ENCODE assay signal across 11 cellular contexts in genomic region chr11:96311120-96311568, GRCh38. TPM values are rescaled to one million over a fixed set of nuclear protein-coding genes. Genes with fewer than 3 reads are reported as not detected.
DNase-seq lines count a peak whose midpoint lies in the region; ATAC-seq, FAIRE-seq and TF ChIP-seq lines count a peak whose summit lies in the region.
"Had no signal": no experiment of that assay in that cellular context is flagged by ENCODE, and none has a peak within 500 bp of the region (broad histone marks: within the 10 kb centered on the region; RNA-seq: fewer than 3 reads in every experiment).

No MANE protein-coding gene starts in this region.

- H3K79me2 ChIP-seq in SK-N-SH (ENCODE audit: insufficient read depth), result peaks cover 80% of the 10 kb centered on the region

- H3K4me1 Mint-ChIP-seq in activated CD8-positive, alpha-beta memory T cell treated with anti-CD3 and anti-CD28 coated beads, Interleukin-2, amount 10 ng/mL, durations not matched to agents 7 days and 5 days, result peaks cover 48% of the 10 kb centered on the region

- DNase-seq in GM12892 (ENCODE audit: insufficient read length), result no peak
- DNase-seq in SK-N-SH, result no peak
- DNase-seq in fibroblast of the aortic adventitia (ENCODE audit: low read depth), result peak; percentile 93
- peak; percentile 76 for DNase-seq in stromal cell of bone marrow (ENCODE audit: low read depth)
- no peak for DNase-seq in activated CD8-positive, alpha-beta memory T cell treated with anti-CD3 and anti-CD28 coated beads, Interleukin-2, amount 10 ng/mL, durations not matched to agents 7 days and 5 days
- DNase-seq in cortex of kidney (lab: John Stamatoyannopoulos, UW), result no peak
- no peak for DNase-seq in activated naive CD4-positive, alpha-beta T cell (lab: John Stamatoyannopoulos, UW)
- no peak for DNase-seq in NCI-H1436 (lab: John Stamatoyannopoulos, UW)
- DNase-seq: activated naive CD4-positive, alpha-beta T cell treated with anti-CD3 and anti-CD28 coated beads, Interleukin-2, amount 10 ng/mL, durations not matched to agents 7 days and 5 days; nephron progenitor cell had no signal

- POLR2A ChIA-PET in SK-N-SH (lab: Yijun Ruan, JAX), result no interaction called here

- H3K4me3 ChIP-seq in SK-N-SH (ENCODE audit: low read depth in 2 of 2, low read length in 1 of 2) (peak overlapping the region in 1 of 2 experiments; percentile 18; a peak in 1 of 4 replicates), fibroblast of the aortic adventitia (ENCODE audit: low read depth, low read length) (no peak overlapping the region)

- CTCF ChIA-PET in SK-N-SH (lab: Yijun Ruan, JAX), result interaction anchor here (0.9 to 3.8 kb wide), 2 partner anchors 32 to 196 kb away, joined by 3 to 14 read pairs; partner anchors contain the start of gene MAML2
- CTCF ChIA-PET in activated CD8-positive, alpha-beta memory T cell treated with anti-CD3 and anti-CD28 coated beads, Interleukin-2, amount 10 ng/mL, durations not matched to agents 7 days and 5 days (lab: Charles Lee), result interaction anchor here (1.1 to 1.2 kb wide), 2 partner anchors 30 to 32 kb away, joined by 4 read pairs; partner anchors contain the start of gene MAML2

- no peaks in the 10 kb centered on the region for H3K27me3 ChIP-seq in SK-N-SH (ENCODE audit: insufficient read depth)

- peak overlapping the region; percentile 45; the same call in 1 of the 2 replicates for H3K9ac ChIP-seq in SK-N-SH

- H3K36me3 ChIP-seq in SK-N-SH (replicated peaks in 1 of 2; ENCODE audit: control insufficient read depth in 1 of 2, insufficient read depth in 2 of 2, low read length in 1 of 2), result no peaks in the 10 kb centered on the region

- peaks cover 65% of the 10 kb centered on the region for H3F3A ChIP-seq in SK-N-SH (replicated peaks; ENCODE audit: insufficient read depth)

- H2AFZ ChIP-seq in SK-N-SH (ENCODE audit: low read depth), result no peak overlapping the region

- peak; percentile 10 to 58; a peak in 2 of 4 replicates for TF ChIP-seq EP300 in SK-N-SH (IDR thresholded peaks at IDR 0.05; ENCODE audit: borderline replicate concordance in 1 of 2, low read depth in 1 of 2, low read length in 1 of 2)

- FAIRE-seq in GM12892 (lab: Jason Lieb, UNC), result peak; percentile 9
- FAIRE-seq: H1 had no signal

- H3K27me3 Mint-ChIP-seq in activated CD8-positive, alpha-beta memory T cell treated with anti-CD3 and anti-CD28 coated beads, Interleukin-2, amount 10 ng/mL, durations not matched to agents 7 days and 5 days, result no peaks in the 10 kb centered on the region
- H3K27me3 Mint-ChIP-seq: activated naive CD4-positive, alpha-beta T cell treated with anti-CD3 and anti-CD28 coated beads, Interleukin-2, amount 10 ng/mL, durations not matched to agents 7 days and 5 days had no signal

- TF ChIP-seq CTCF in SK-N-SH (IDR thresholded peaks at IDR 0.05), result no peak
- TF ChIP-seq CTCF in fibroblast of the aortic adventitia (IDR thresholded peaks at IDR 0.05; ENCODE audit: insufficient read depth, low read length), result no peak

- H3K4me2 ChIP-seq in SK-N-SH, result peak overlapping the region; percentile 53

- no peak overlapping the region for H3K4me3 Mint-ChIP-seq in activated CD8-positive, alpha-beta memory T cell treated with anti-CD3 and anti-CD28 coated beads, Interleukin-2, amount 10 ng/mL, durations not matched to agents 7 days and 5 days
- H3K4me3 Mint-ChIP-seq: activated naive CD4-positive, alpha-beta T cell treated with anti-CD3 and anti-CD28 coated beads, Interleukin-2, amount 10 ng/mL, durations not matched to agents 7 days and 5 days; nephron progenitor cell had no signal

- H3K4me1 ChIP-seq in SK-N-SH (ENCODE audit: control insufficient read depth in 1 of 2, insufficient read depth in 2 of 2, low read depth in 1 of 2, low read length in 1 of 2), result peaks cover 15 to 77% of the 10 kb centered on the region in 2 experiments

- no peak for TF ChIP-seq RAD21 in SK-N-SH (IDR thresholded peaks at IDR 0.05; ENCODE audit: low read length)

- H3K9me2 ChIP-seq in SK-N-SH, result no peaks in the 10 kb centered on the region

- H4K20me1 ChIP-seq in SK-N-SH (ENCODE audit: insufficient read depth), result no peaks in the 10 kb centered on the region

- no peak for TF ChIP-seq POLR2A in GM12892 (IDR thresholded peaks at IDR 0.05; ENCODE audit: low read depth, low read length)

- no peaks in the 10 kb centered on the region for H3K9me3 Mint-ChIP-seq in activated CD8-positive, alpha-beta memory T cell treated with anti-CD3 and anti-CD28 coated beads, Interleukin-2, amount 10 ng/mL, durations not matched to agents 7 days and 5 days (ENCODE audit: low read depth)
- H3K9me3 Mint-ChIP-seq: activated naive CD4-positive, alpha-beta T cell treated with anti-CD3 and anti-CD28 coated beads, Interleukin-2, amount 10 ng/mL, durations not matched to agents 7 days and 5 days; nephron progenitor cell had no signal

- H3K27ac Mint-ChIP-seq in activated CD8-positive, alpha-beta memory T cell treated with anti-CD3 and anti-CD28 coated beads, Interleukin-2, amount 10 ng/mL, durations not matched to agents 7 days and 5 days, result no peak overlapping the region
- H3K27ac Mint-ChIP-seq: activated naive CD4-positive, alpha-beta T cell treated with anti-CD3 and anti-CD28 coated beads, Interleukin-2, amount 10 ng/mL, durations not matched to agents 7 days and 5 days; nephron progenitor cell had no signal

- 0% methylated on average over 2 of the region's 2 CpGs for WGBS in SK-N-SH (ENCODE audit: low lambda C conversion rate)

- no peaks in the 10 kb centered on the region for H3K9me3 ChIP-seq in SK-N-SH

- peaks cover 33% of the 10 kb centered on the region for H3K36me3 Mint-ChIP-seq in activated CD8-positive, alpha-beta memory T cell treated with anti-CD3 and anti-CD28 coated beads, Interleukin-2, amount 10 ng/mL, durations not matched to agents 7 days and 5 days

- peak overlapping the region; percentile 78 to 100 for H3K27ac ChIP-seq in SK-N-SH (ENCODE audit: low read depth in 2 of 2, low read length in 1 of 2)

- ATAC-seq in activated CD8-positive, alpha-beta memory T cell treated with anti-CD3 and anti-CD28 coated beads, Interleukin-2, amount 10 ng/mL, durations not matched to agents 7 days and 5 days, result no peak

TF ChIP-seq in SK-N-SH, 30 proteins besides CTCF, POLR2A, EP300 and RAD21 (continues in another document):
- TF ChIP-seq ZBTB33 (IDR thresholded peaks at IDR 0.05; ENCODE audit: borderline replicate concordance, low read depth) (peak; percentile 40; the same call in 1 of the 2 replicates), NRF1 (IDR thresholded peaks at IDR 0.05; ENCODE audit: low read depth, low read length) (no peak), YY1 (IDR thresholded peaks at IDR 0.05; ENCODE audit: low read depth) (no peak), REST (IDR thresholded peaks at IDR 0.05; ENCODE audit: low read depth, low read length) (no peak), MXI1 (IDR thresholded peaks at IDR 0.05; ENCODE audit: low read depth, low read length) (no peak), FOXM1 (IDR thresholded peaks at IDR 0.05; ENCODE audit: low read depth) (no peak), POLR2AphosphoS5 (IDR thresholded peaks at IDR 0.05; ENCODE audit: low read depth, low read length) (peak; percentile 38; the same call in 1 of the 2 replicates), SIN3A (IDR thresholded peaks at IDR 0.05; ENCODE audit: borderline replicate concordance, low read depth, low read length) (no peak)

RNA-seq across cellular contexts. Expression of gene MAML2, which starts 31.9 kb away (rescaled TPM):
- polyA plus RNA-seq in GM12892 (2012; ENCODE audit: missing spikeins), result 3.5 TPM
- polyA plus RNA-seq in SK-N-SH (2012; rRNA removed), result 20.1 and 24.5 TPM in 2 replicates
- 16.5 and 20.7 TPM in 2 replicates for polyA plus RNA-seq in SK-N-SH (2012; cell fraction: cytosol; rRNA removed)
- polyA plus RNA-seq in SK-N-SH (2012; cell fraction: nucleus; rRNA removed), result 8.9 and 22.7 TPM in 2 replicates
- 15.4 and 20.1 TPM in 2 replicates for total RNA-seq in fibroblast of the aortic adventitia (ENCODE audit: low replicate concordance)
- total RNA-seq in activated CD8-positive, alpha-beta memory T cell treated with anti-CD3 and anti-CD28 coated beads, Interleukin-2, amount 10 ng/mL, durations not matched to agents 7 days and 5 days, result 10 to 100 TPM; 12.7 to 14.5 TPM

Comparison
In these comparisons a context has a peak if more than half of its experiments do, and no peak if none do; other contexts are left out.
1. DNase-seq: peak in fibroblast of the aortic adventitia (single experiment) and stromal cell of bone marrow (single experiment); none in GM12892 (single experiment), SK-N-SH (single experiment), activated CD8-positive, alpha-beta memory T cell treated with anti-CD3 and anti-CD28 coated beads, Interleukin-2, amount 10 ng/mL, durations not matched to agents 7 days and 5 days (single experiment), cortex of kidney (single experiment), activated naive CD4-positive, alpha-beta T cell (0 of 4) and NCI-H1436 (single experiment).